In the genomic region with DNA sequence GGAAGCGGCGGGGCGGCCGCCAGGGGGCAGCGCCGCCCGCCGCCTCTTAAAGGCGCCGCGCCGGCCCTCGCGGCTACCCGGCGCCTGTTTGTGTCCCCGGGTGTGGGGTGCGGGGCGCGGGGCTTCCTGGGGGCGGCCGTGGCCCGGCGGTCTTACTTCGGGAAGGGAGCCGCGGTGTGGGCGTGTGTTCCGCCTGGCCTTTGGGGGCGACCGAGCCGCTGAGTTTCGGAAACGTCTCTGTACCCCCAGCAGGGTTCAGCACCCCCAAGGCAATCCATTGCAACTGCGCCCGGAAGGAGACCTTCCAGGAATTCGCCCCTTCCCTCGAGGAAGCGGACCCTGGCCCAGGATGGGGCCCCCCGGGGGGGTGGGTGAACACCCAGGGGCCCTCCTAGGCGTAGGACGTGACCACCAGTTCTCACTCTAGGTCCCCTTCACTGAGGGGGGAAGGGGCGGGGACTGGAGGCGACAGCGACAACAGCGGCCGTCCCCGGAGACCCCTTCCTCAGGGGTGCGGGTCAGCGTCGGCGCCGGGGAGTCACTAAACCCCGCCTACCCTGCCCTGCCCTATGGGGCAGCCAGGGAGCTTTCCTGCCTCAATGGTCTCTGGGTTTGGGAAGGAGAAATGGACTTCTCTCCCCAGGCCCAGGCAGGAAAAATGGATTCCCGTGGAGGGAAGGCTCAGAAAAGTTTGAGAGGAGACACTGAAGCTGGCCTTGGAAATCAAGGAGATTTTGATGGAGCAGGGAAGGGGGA, we compare ENCODE assay signal across 8 cellular contexts. TPM values are rescaled to one million over a fixed set of nuclear protein-coding genes. Genes with fewer than 3 reads are reported as not detected.
DNase-seq lines count a peak whose midpoint lies in the region; ATAC-seq, FAIRE-seq and TF ChIP-seq lines count a peak whose summit lies in the region.

A gene (minus strand): TSS at position 6 of the 756 bp plus-strand sequence. CDS start 762 bp downstream, outside the sequence.

- H3K27me3 ChIP-seq in skeletal muscle satellite cell (ENCODE audit: control insufficient read depth, insufficient read depth, low read length) = no peaks in the 10 kb centered on the region

- no peak for FAIRE-seq in RCC 7860 (lab: Jason Lieb, UNC)

- TF ChIP-seq CTCF in brain (conservative IDR thresholded peaks at IDR 0.05) = peak; percentile 51 to 66

- H3K4me1 ChIP-seq in skeletal muscle satellite cell (ENCODE audit: control insufficient read depth, insufficient read depth, low read length) = peaks cover 22% of the 10 kb centered on the region

- H3K36me3 Mint-ChIP-seq in T-helper 17 cell (ENCODE audit: low read depth) = no peaks in the 10 kb centered on the region
- H3K36me3 Mint-ChIP-seq in brain = no peaks in the 10 kb centered on the region

- DNase-seq in EL (peak; percentile 65), HT1080 (ENCODE audit: low read depth) (peak; percentile 28), T-helper 17 cell (peak; percentile 28 to 58 (median 53)), RCC 7860 (ENCODE audit: low spot score) (no peak)

- H3K27me3 Mint-ChIP-seq in T-helper 17 cell (no peaks in the 10 kb centered on the region), brain (peaks cover 5% of the 10 kb centered on the region)

- ATAC-seq in GM21367 (IDR thresholded peaks at IDR 0.05; ENCODE audit: unreplicated experiment) (peak; percentile 46), T-helper 17 cell (peak; percentile 62)

- H3K4me3 ChIP-seq in iPS-18c (ENCODE audit: insufficient read depth, low read depth, low read length) (peak within 1 kb of the TSS; percentile 86), skeletal muscle satellite cell (ENCODE audit: low read length) (peak within 1 kb of the TSS; percentile 93)

- peak within 1 kb of the TSS; percentile 84 for H3K9ac ChIP-seq in skeletal muscle satellite cell (ENCODE audit: low read depth, low read length)

- H3K9me3 Mint-ChIP-seq in brain = peaks cover 0 to 6% (median 0%) of the 10 kb centered on the region in 5 experiments

- H3K4me3 Mint-ChIP-seq in T-helper 17 cell = peak within 1 kb of the TSS; percentile 88
- H3K4me3 Mint-ChIP-seq in brain = peak within 1 kb of the TSS; percentile 90 to 94 (median 93)

- H3K4me2 ChIP-seq in skeletal muscle satellite cell (ENCODE audit: low read length) = peak within 1 kb of the TSS; percentile 96

- H3K36me3 ChIP-seq in skeletal muscle satellite cell (ENCODE audit: insufficient read depth, low read length) = no peaks in the 10 kb centered on the region

- H3K9me3 ChIP-seq in T-helper 17 cell (ENCODE audit: control insufficient read depth, low read length, poor library complexity, severe bottlenecking) (no peaks in the 10 kb centered on the region), iPS-18c (ENCODE audit: control insufficient read depth, insufficient read depth, low read length) (no peaks in the 10 kb centered on the region), skeletal muscle satellite cell (replicated peaks; ENCODE audit: low read length) (no peaks in the 10 kb centered on the region)

- peak within 1 kb of the TSS; percentile 81 for H3K27ac Mint-ChIP-seq in T-helper 17 cell
- H3K27ac Mint-ChIP-seq in brain = peak within 1 kb of the TSS; percentile 73 to 89 (median 83)

- H3K4me1 Mint-ChIP-seq in T-helper 17 cell (peaks cover 25% of the 10 kb centered on the region), brain (peaks cover 26% of the 10 kb centered on the region)

RNA-seq across cellular contexts. Expression of the gene that starts here (rescaled TPM):
- 37.5 and 57.0 TPM in 2 replicates for total RNA-seq in HT1080 (2014; rRNA removed; shearing (Covaris generic))
- 27.6 and 30.9 TPM in 2 replicates for polyA plus RNA-seq in HT1080 (2015; cell fraction: cytosol; rRNA removed)
- 16.8 and 24.3 TPM in 2 replicates for polyA plus RNA-seq in HT1080 (2015; cell fraction: nucleus; rRNA removed)
- 10 to 100 TPM; 29.4 to 36.1 TPM for total RNA-seq in T-helper 17 cell
- 168 TPM for polyA plus RNA-seq in brain (ENCODE audit: insufficient read depth, low read depth, low replicate concordance)
- 8.9 and 13.5 TPM in 2 replicates for total RNA-seq in skeletal muscle satellite cell (2012; rRNA removed)
